Comparison of ENCODE assay signal across 2 cellular contexts in genomic region chrX:67637293-67637692, GRCh38.
TF ChIP-seq lines count a peak whose summit lies in the region.
"Not testable (repeated sequence)": the region's sequence is repeated elsewhere in the genome, so short reads cannot be mapped to it uniquely, and the experiment has no call there.

No MANE protein-coding gene starts in this region.

- H3K27me3 Mint-ChIP-seq in activated naive CD4-positive, alpha-beta T cell treated with anti-CD3 and anti-CD28 coated beads, Interleukin-2, amount 50 U/mL, for 24 hours, result not testable (repeated sequence)

- H3K27ac Mint-ChIP-seq in activated naive CD4-positive, alpha-beta T cell treated with anti-CD3 and anti-CD28 coated beads, Interleukin-2, amount 50 U/mL, for 24 hours, result peak overlapping the region; percentile 30

- TF ChIP-seq CTCF in HEK293 (tag by site-specific recombination; IDR thresholded peaks at IDR 0.05), result not testable (repeated sequence)

- POLR2A ChIA-PET in HEK293 (lab: Yijun Ruan, JAX), result not testable (repeated sequence)

- H3K36me3 Mint-ChIP-seq in activated naive CD4-positive, alpha-beta T cell treated with anti-CD3 and anti-CD28 coated beads, Interleukin-2, amount 50 U/mL, for 24 hours, result not testable (repeated sequence)

- H3K4me3 Mint-ChIP-seq in activated naive CD4-positive, alpha-beta T cell treated with anti-CD3 and anti-CD28 coated beads, Interleukin-2, amount 50 U/mL, for 24 hours, result not testable (repeated sequence)

- not testable (repeated sequence) for H3K4me1 Mint-ChIP-seq in activated naive CD4-positive, alpha-beta T cell treated with anti-CD3 and anti-CD28 coated beads, Interleukin-2, amount 50 U/mL, for 24 hours

- CTCF ChIA-PET in HEK293 (lab: Yijun Ruan, JAX), result not testable (repeated sequence)

- not testable (repeated sequence) for H3K27ac ChIP-seq in HEK293 (ENCODE audit: extremely low read depth, low read depth, low read length)

- not testable (repeated sequence) for H3K9me3 Mint-ChIP-seq in activated naive CD4-positive, alpha-beta T cell treated with anti-CD3 and anti-CD28 coated beads, Interleukin-2, amount 50 U/mL, for 24 hours

- H3K36me3 ChIP-seq in HEK293 (ENCODE audit: control insufficient read depth in 2 of 2, insufficient read depth in 1 of 2, low read length in 2 of 2), result not testable (repeated sequence)

- H3K4me1 ChIP-seq in HEK293 (ENCODE audit: control insufficient read depth, insufficient read depth, low read length), result not testable (repeated sequence)

- H3K4me3 ChIP-seq in HEK293 (ENCODE audit: low read depth, low read length), result not testable (repeated sequence)

- H3K9me3 ChIP-seq in HEK293 (ENCODE audit: control insufficient read depth, insufficient read depth, low read depth, low read length), result not testable (repeated sequence)

TF ChIP-seq in HEK293, 187 proteins besides CTCF, POLR2A, EP300 and RAD21:
- peak; percentile 74 for TF ChIP-seq ZNF146 (tag by site-specific recombination; IDR thresholded peaks at IDR 0.05)
- TF ChIP-seq ZNF280D (tag by site-specific recombination; IDR thresholded peaks at IDR 0.05), result peak; percentile 69; the same call in 1 of the 2 replicates
